21 cellular contexts compared by ENCODE assay signal in the genomic region with DNA sequence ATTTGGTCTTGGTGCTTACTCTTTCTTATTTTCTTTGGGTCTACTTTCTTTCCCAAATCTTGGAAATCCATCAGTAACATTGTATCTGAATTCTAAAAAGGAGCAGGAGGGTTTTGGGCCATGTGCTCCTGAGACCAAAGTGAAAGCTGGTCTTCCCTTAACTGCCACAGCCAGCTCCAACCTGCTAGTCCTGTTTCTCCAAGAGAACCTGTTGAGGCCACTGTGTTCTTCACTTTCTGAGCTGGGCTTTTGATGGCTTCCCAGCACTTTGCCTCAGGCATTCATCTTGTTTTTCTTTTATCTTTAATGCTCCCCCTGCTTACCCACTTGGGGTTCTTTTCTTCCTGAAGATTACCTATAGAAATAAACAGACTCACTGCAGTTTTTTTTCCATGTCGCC. TPM values are rescaled to one million over a fixed set of nuclear protein-coding genes. Genes with fewer than 3 reads are reported as not detected.
"Had no signal": no experiment of that assay in that cellular context is flagged by ENCODE, and none has a peak within 500 bp of the region (broad histone marks: within the 10 kb centered on the region; RNA-seq: fewer than 3 reads in every experiment).

No MANE protein-coding gene starts in this region.

- FAIRE-seq: kidney had no signal

- H3K9me3 Mint-ChIP-seq: activated CD8-positive, alpha-beta T cell treated with anti-CD3 and anti-CD28 coated beads for 36 hours had no signal

- H3K4me3 Mint-ChIP-seq: activated CD4-positive, alpha-beta T cell treated with anti-CD3 and anti-CD28 coated beads, Interleukin-2, amount 10 ng/mL, durations not matched to agents 24 days and 14 days; activated CD8-positive, alpha-beta T cell treated with anti-CD3 and anti-CD28 coated beads for 36 hours; activated naive CD8-positive, alpha-beta T cell treated with anti-CD3 and anti-CD28 coated beads, Interleukin-2, amount 10 ng/mL, durations not matched to agents 7 days and 5 days; activated T-helper 17 cell treated with anti-CD3 and anti-CD28 coated beads, Interleukin-2, amount 50 U/mL, for 72 hours; naive B cell; stimulated activated effector memory CD8-positive, alpha-beta T cell treated with anti-CD3 and anti-CD28 coated beads, Interleukin-12 subunit alpha, Interleukin-12 subunit beta, amount 100 ng/mL, for 72 hours had no signal

- H3K27me3 Mint-ChIP-seq: activated CD4-positive, alpha-beta T cell treated with anti-CD3 and anti-CD28 coated beads, Interleukin-2, amount 10 ng/mL, durations not matched to agents 24 days and 14 days; activated CD8-positive, alpha-beta T cell treated with anti-CD3 and anti-CD28 coated beads for 36 hours; activated naive CD8-positive, alpha-beta T cell treated with anti-CD3 and anti-CD28 coated beads, Interleukin-2, amount 10 ng/mL, durations not matched to agents 7 days and 5 days; activated T-helper 17 cell treated with anti-CD3 and anti-CD28 coated beads, Interleukin-2, amount 50 U/mL, for 72 hours; naive B cell had no signal

- H3K27ac Mint-ChIP-seq: activated CD4-positive, alpha-beta T cell treated with anti-CD3 and anti-CD28 coated beads, Interleukin-2, amount 10 ng/mL, durations not matched to agents 24 days and 14 days; activated CD8-positive, alpha-beta T cell treated with anti-CD3 and anti-CD28 coated beads for 36 hours; activated naive CD8-positive, alpha-beta T cell treated with anti-CD3 and anti-CD28 coated beads, Interleukin-2, amount 10 ng/mL, durations not matched to agents 7 days and 5 days; activated T-helper 17 cell treated with anti-CD3 and anti-CD28 coated beads, Interleukin-2, amount 50 U/mL, for 72 hours; naive B cell; stimulated activated effector memory CD8-positive, alpha-beta T cell treated with anti-CD3 and anti-CD28 coated beads, Interleukin-12 subunit alpha, Interleukin-12 subunit beta, amount 100 ng/mL, for 72 hours had no signal

- H3K4me1 Mint-ChIP-seq: activated CD4-positive, alpha-beta T cell treated with anti-CD3 and anti-CD28 coated beads, Interleukin-2, amount 10 ng/mL, durations not matched to agents 24 days and 14 days; activated naive CD8-positive, alpha-beta T cell treated with anti-CD3 and anti-CD28 coated beads, Interleukin-2, amount 10 ng/mL, durations not matched to agents 7 days and 5 days; activated T-helper 17 cell treated with anti-CD3 and anti-CD28 coated beads, Interleukin-2, amount 50 U/mL, for 72 hours; naive B cell; stimulated activated effector memory CD8-positive, alpha-beta T cell treated with anti-CD3 and anti-CD28 coated beads, Interleukin-12 subunit alpha, Interleukin-12 subunit beta, amount 100 ng/mL, for 72 hours had no signal

- H3K36me3 Mint-ChIP-seq: activated naive CD8-positive, alpha-beta T cell treated with anti-CD3 and anti-CD28 coated beads, Interleukin-2, amount 10 ng/mL, durations not matched to agents 7 days and 5 days; naive B cell; stimulated activated effector memory CD8-positive, alpha-beta T cell treated with anti-CD3 and anti-CD28 coated beads, Interleukin-12 subunit alpha, Interleukin-12 subunit beta, amount 100 ng/mL, for 72 hours had no signal

- ATAC-seq: activated CD8-positive, alpha-beta T cell treated with anti-CD3 and anti-CD28 coated beads for 36 hours; activated T-helper 17 cell treated with anti-CD3 and anti-CD28 coated beads, Interleukin-2, amount 50 U/mL, for 72 hours; mucosa of descending colon; stimulated activated effector memory CD8-positive, alpha-beta T cell treated with anti-CD3 and anti-CD28 coated beads, Interleukin-12 subunit alpha, Interleukin-12 subunit beta, amount 100 ng/mL, for 72 hours had no signal

- DNase-seq: activated CD4-positive, alpha-beta T cell treated with anti-CD3 and anti-CD28 coated beads, Interleukin-2, amount 10 ng/mL, durations not matched to agents 24 days and 14 days; activated CD8-positive, alpha-beta T cell treated with anti-CD3 and anti-CD28 coated beads for 36 hours; activated naive CD4-positive, alpha-beta T cell; activated naive CD8-positive, alpha-beta T cell treated with anti-CD3 and anti-CD28 coated beads, Interleukin-2, amount 10 ng/mL, durations not matched to agents 7 days and 5 days; activated T-cell treated with anti-CD3 and anti-CD28 coated beads, Interleukin-2, amount 50 U/mL, for 1 hour; amygdala; effector memory CD4-positive, alpha-beta T cell; foreskin fibroblast; kidney; left ventricle myocardium inferior; mammary epithelial cell; mucosa of descending colon; naive B cell; ovary; sigmoid colon; stimulated activated CD4-positive, alpha-beta T cell treated with anti-CD3 and anti-CD28 coated beads, Interleukin-4, amount 100 ng/mL, for 24 hours; stomach; upper lobe of left lung had no signal

RNA-seq across cellular contexts. Expression of gene ARHGAP28, which starts 53.3 kb away (rescaled TPM):
- total RNA-seq: activated CD4-positive, alpha-beta T cell treated with anti-CD3 and anti-CD28 coated beads, Interleukin-2, amount 10 ng/mL, durations not matched to agents 24 days and 14 days; activated CD8-positive, alpha-beta T cell treated with anti-CD3 and anti-CD28 coated beads for 36 hours; activated naive CD8-positive, alpha-beta T cell treated with anti-CD3 and anti-CD28 coated beads, Interleukin-2, amount 10 ng/mL, durations not matched to agents 7 days and 5 days; activated T-helper 17 cell treated with anti-CD3 and anti-CD28 coated beads, Interleukin-2, amount 50 U/mL, for 72 hours; T-helper 2 cell treated with Interferon-gamma antibody and Interleukin-4, amounts not matched to agents 100 ng/mL and 5 ng/mL, for 36 hours had no signal
